ENCODE assay signal across 8 cellular contexts in genomic region chr4:107719211-107719926, GRCh38. TPM values are rescaled to one million over a fixed set of nuclear protein-coding genes. Genes with fewer than 3 reads are reported as not detected.
DNase-seq lines count a peak whose midpoint lies in the region; ATAC-seq, FAIRE-seq and TF ChIP-seq lines count a peak whose summit lies in the region.

No MANE protein-coding gene starts in this region.

- H3K27ac Mint-ChIP-seq in stimulated activated memory B cell treated with anti-CD40 and anti-IgM and Interleukin-4, amounts not matched to agents 10 μg/mL and 1 μg/mL and 100 μg/mL, for 72 hours = peak overlapping the region; percentile 83

- H3K4me2 ChIP-seq in PC-3 (ENCODE audit: low read length) = peak overlapping the region; percentile 89

- 0 out of 2 replicates have a peak, but pooled peaks cover 3% of the 10 kb centered on the region for H3K36me3 ChIP-seq in PC-3 (ENCODE audit: low read depth, low read length)
- H3K36me3 ChIP-seq in breast epithelium = no peaks in the 10 kb centered on the region

- H3K27ac ChIP-seq in PC-3 (ENCODE audit: low read length) = peak overlapping the region; percentile 82
- H3K27ac ChIP-seq in breast epithelium = peak overlapping the region; percentile 92 to 94

- peak overlapping the region; percentile 83 for H3K9ac ChIP-seq in PC-3 (ENCODE audit: low read length)

- H4K20me1 ChIP-seq in PC-3 (ENCODE audit: low read length) = 0 out of 2 replicates have a peak, but pooled peaks cover 4% of the 10 kb centered on the region

- no peak for FAIRE-seq in D721Med (lab: Jason Lieb, UNC)

- H3K27me3 ChIP-seq in PC-3 (ENCODE audit: low read length) (no peaks in the 10 kb centered on the region), breast epithelium (no peaks in the 10 kb centered on the region)

- H3K9me3 ChIP-seq in PC-3 (ENCODE audit: low read length) (no peaks in the 10 kb centered on the region), breast epithelium (no peaks in the 10 kb centered on the region)

- POLR2A ChIA-PET in PC-3 (lab: Charles Lee; ENCODE audit: unreplicated experiment) = no interaction called here

- no peaks in the 10 kb centered on the region for H3K9me3 Mint-ChIP-seq in stimulated activated memory B cell treated with anti-CD40 and anti-IgM and Interleukin-4, amounts not matched to agents 10 μg/mL and 1 μg/mL and 100 μg/mL, for 72 hours

- intact Hi-C loops in PC-3 (cut with micrococcal nuclease) (loop anchor here (5.0 kb wide), 1 partner anchor 47 kb away; no protein-coding TSS in a partner anchor), breast epithelium (cut with DNase I; ENCODE audit: low total_unique reads) (no loop called here)

- ATAC-seq in GM18517 (IDR thresholded peaks at IDR 0.05; ENCODE audit: unreplicated experiment) (peak; percentile 4), HG03064 (IDR thresholded peaks at IDR 0.05; ENCODE audit: low read depth, unreplicated experiment) (peak; percentile 8), PC-3 (peak; percentile 19)
- no peak for ATAC-seq in stimulated activated memory B cell treated with anti-CD40 and anti-IgM and Interleukin-4, amounts not matched to agents 10 μg/mL and 1 μg/mL and 100 μg/mL, for 72 hours

- peaks cover 54% of the 10 kb centered on the region for H3K79me2 ChIP-seq in PC-3 (ENCODE audit: low read length)

- peaks cover 47% of the 10 kb centered on the region for H3K4me1 Mint-ChIP-seq in stimulated activated memory B cell treated with anti-CD40 and anti-IgM and Interleukin-4, amounts not matched to agents 10 μg/mL and 1 μg/mL and 100 μg/mL, for 72 hours

- H3K9me2 ChIP-seq in PC-3 (replicated peaks; ENCODE audit: low read length) = no peaks in the 10 kb centered on the region

- H3K4me3 Mint-ChIP-seq in stimulated activated memory B cell treated with anti-CD40 and anti-IgM and Interleukin-4, amounts not matched to agents 10 μg/mL and 1 μg/mL and 100 μg/mL, for 72 hours = peak overlapping the region; percentile 94

- H3F3A ChIP-seq in PC-3 (ENCODE audit: low read length, unreplicated experiment) = no peaks in the 10 kb centered on the region

- DNase-seq in AG20443 (ENCODE audit: low spot score) (peak; percentile 35), PC-3 (peak; percentile 46), breast epithelium (ENCODE audit: low spot score in 2 of 2) (peak; percentile 51 to 57), islet precursor cell (peak; percentile 85), D721Med (ENCODE audit: insufficient read length, low spot score) (no peak)

- H3K4me3 ChIP-seq in PC-3 (ENCODE audit: low read length) (peak overlapping the region; percentile 93), breast epithelium (peak overlapping the region; percentile 81 to 97 (median 88))

- peak overlapping the region; percentile 77 for H2AFZ ChIP-seq in PC-3 (ENCODE audit: low read length)

- BruUV-seq in PC-3 (replicated peaks; lab: Mats Ljungman, UMichigan) = TSS peak; percentile 40

- TF ChIP-seq CTCF in PC-3 (conservative IDR thresholded peaks at IDR 0.05; ENCODE audit: low read depth, low read length) (no peak), breast epithelium (IDR thresholded peaks at IDR 0.05) (no peak), D721Med (IDR thresholded peaks at IDR 0.05; ENCODE audit: insufficient read depth, missing control alignments) (no peak)

- H3K4me1 ChIP-seq in PC-3 (ENCODE audit: insufficient read depth, low read length) (peaks cover 20% of the 10 kb centered on the region), breast epithelium (peaks cover 0 to 8% of the 10 kb centered on the region in 2 donors)

- peaks cover 22% of the 10 kb centered on the region for H3K36me3 Mint-ChIP-seq in stimulated activated memory B cell treated with anti-CD40 and anti-IgM and Interleukin-4, amounts not matched to agents 10 μg/mL and 1 μg/mL and 100 μg/mL, for 72 hours

- no peak for TF ChIP-seq POLR2A in breast epithelium (IDR thresholded peaks at IDR 0.05)

- no peaks in the 10 kb centered on the region for H3K27me3 Mint-ChIP-seq in stimulated activated memory B cell treated with anti-CD40 and anti-IgM and Interleukin-4, amounts not matched to agents 10 μg/mL and 1 μg/mL and 100 μg/mL, for 72 hours

- CTCF ChIA-PET in PC-3 (lab: Charles Lee) = no interaction called here

RNA-seq across cellular contexts. Expression of gene PAPSS1, which starts 0.7 kb away (rescaled TPM):
- total RNA-seq in PC-3 (2014; rRNA removed) (24.5 and 28.0 TPM in 2 replicates), breast epithelium (10 to 100 TPM; 40.6 to 65.7 (median 44.2) TPM)
